8 cellular contexts compared by ENCODE assay signal in genomic region chr6:145734486-145735355, GRCh38. TPM values are rescaled to one million over a fixed set of nuclear protein-coding genes. Genes with fewer than 3 reads are reported as not detected.
DNase-seq lines count a peak whose midpoint lies in the region; ATAC-seq and TF ChIP-seq lines count a peak whose summit lies in the region.

No MANE protein-coding gene starts in this region.

- TF ChIP-seq POLR2A in GM19099 (IDR thresholded peaks at IDR 0.05; ENCODE audit: extremely low read depth, insufficient read length, low read depth), result peak; percentile 75

- DNase-seq in AG20443 (ENCODE audit: low spot score), result peak; percentile 91
- peak; percentile 59 to 88 for DNase-seq in NCI-H446 (lab: John Stamatoyannopoulos, UW)
- DNase-seq in activated CD4-positive, alpha-beta T cell treated with anti-CD3 and anti-CD28 coated beads for 4 hours, result peak; percentile 70 to 72
- peak; percentile 90 for DNase-seq in colonic mucosa
- peak; percentile 98 for DNase-seq in left kidney (ENCODE audit: low read depth, low spot score)
- peak; percentile 74 to 79 for DNase-seq in stimulated activated CD4-positive, alpha-beta T cell treated with anti-CD3 and anti-CD28 coated beads, Interleukin-2, amount 100 ng/mL, for 24 hours

- peak overlapping the region; percentile 82 to 84 for H3K9ac ChIP-seq in colonic mucosa (ENCODE audit: low read depth in 2 of 2, low read length in 2 of 2)

- H3K27ac ChIP-seq in colonic mucosa, result peak overlapping the region; percentile 98

- no peaks in the 10 kb centered on the region for H3K36me3 ChIP-seq in colonic mucosa

- peak; percentile 57 for ATAC-seq in HG03378 (IDR thresholded peaks at IDR 0.05; ENCODE audit: unreplicated experiment)

- no peaks in the 10 kb centered on the region for H3K27me3 ChIP-seq in colonic mucosa

- H3K4me3 ChIP-seq in colonic mucosa, result peak overlapping the region; percentile 73

- no peak for TF ChIP-seq CTCF in colonic mucosa (IDR thresholded peaks at IDR 0.05)

- intact Hi-C loops in colonic mucosa (cut with DNase I), result loop anchor here (5.0 to 10.0 kb wide), 3 partner anchors 83 to 230 kb away; partner anchors contain the start of gene SHPRH

- no peaks in the 10 kb centered on the region for H3K4me1 ChIP-seq in colonic mucosa

- H3K9me3 ChIP-seq in colonic mucosa, result no peaks in the 10 kb centered on the region

RNA-seq across cellular contexts. Expression of gene EPM2A, which starts 0.6 kb away (rescaled TPM):
- 1 to 10 TPM; 3.7 to 4.8 TPM for total RNA-seq in colonic mucosa

Comparison
In these comparisons a context has a peak if more than half of its experiments do, and no peak if none do; other contexts are left out.
1. Peak in every context shown above with its lines: DNase-seq, ATAC-seq, H3K4me3 ChIP-seq and H3K27ac ChIP-seq.